ENCODE assay signal across 1 cellular context in the genomic region with DNA sequence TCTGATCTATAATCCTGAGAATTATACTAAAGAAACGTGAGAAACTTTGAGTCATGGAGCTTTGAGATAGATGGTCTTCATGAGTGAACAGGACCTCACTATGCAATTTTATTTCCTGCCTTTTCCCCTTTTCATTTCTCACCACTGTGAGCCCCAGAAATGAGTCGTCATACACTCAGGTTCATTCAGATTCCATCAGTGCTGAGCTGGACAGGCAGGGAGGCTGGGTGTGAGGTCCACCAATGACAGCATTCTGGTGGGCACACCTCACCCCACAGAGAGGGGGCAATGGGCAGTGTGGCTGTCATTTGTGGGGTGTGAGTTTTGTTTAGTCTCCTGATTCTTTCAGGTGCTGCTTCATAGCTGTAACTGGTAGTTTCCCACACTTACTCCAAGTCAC.
TF ChIP-seq lines count a peak whose summit lies in the region.

No MANE protein-coding gene starts in this region.

TF ChIP-seq in GM12878, 131 proteins besides CTCF, POLR2A, EP300 and RAD21:
- peak; percentile 36 for TF ChIP-seq BCL3 (IDR thresholded peaks at IDR 0.05; ENCODE audit: borderline replicate concordance, insufficient read depth, low read depth, low read length, poor library complexity, severe bottlenecking)
- TF ChIP-seq NFIC (IDR thresholded peaks at IDR 0.05; ENCODE audit: low read depth, low read length): peak; percentile 28; the same call in 1 of the 2 replicates
- TF ChIP-seq, protein P1, sequence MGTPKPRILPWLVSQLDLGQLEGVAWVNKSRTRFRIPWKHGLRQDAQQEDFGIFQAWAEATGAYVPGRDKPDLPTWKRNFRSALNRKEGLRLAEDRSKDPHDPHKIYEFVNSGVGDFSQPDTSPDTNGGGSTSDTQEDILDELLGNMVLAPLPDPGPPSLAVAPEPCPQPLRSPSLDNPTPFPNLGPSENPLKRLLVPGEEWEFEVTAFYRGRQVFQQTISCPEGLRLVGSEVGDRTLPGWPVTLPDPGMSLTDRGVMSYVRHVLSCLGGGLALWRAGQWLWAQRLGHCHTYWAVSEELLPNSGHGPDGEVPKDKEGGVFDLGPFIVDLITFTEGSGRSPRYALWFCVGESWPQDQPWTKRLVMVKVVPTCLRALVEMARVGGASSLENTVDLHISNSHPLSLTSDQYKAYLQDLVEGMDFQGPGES (IDR thresholded peaks at IDR 0.05): no peak
